19 cellular contexts compared by ENCODE assay signal in the genomic region with DNA sequence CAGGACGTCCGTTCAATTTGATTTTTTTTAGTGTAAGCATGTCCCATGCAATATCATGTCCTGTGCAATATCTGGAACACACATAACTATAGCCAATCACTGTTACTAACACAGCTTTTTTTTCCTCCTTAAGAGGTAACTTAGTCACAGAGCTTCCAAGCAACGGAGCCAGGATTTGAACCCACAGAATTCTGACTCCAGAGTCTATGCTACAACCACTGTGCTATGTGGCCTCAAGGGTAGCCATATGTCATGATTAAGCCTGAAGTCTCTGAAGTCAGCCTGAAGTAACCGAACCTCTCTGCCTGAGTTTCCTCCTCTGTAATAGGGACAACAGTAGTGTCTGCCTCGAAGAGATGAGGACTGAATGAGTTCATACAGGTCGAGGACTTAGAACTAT. TPM values are rescaled to one million over a fixed set of nuclear protein-coding genes. Genes with fewer than 3 reads are reported as not detected.
DNase-seq lines count a peak whose midpoint lies in the region; ATAC-seq and TF ChIP-seq lines count a peak whose summit lies in the region.
"Had no signal": no experiment of that assay in that cellular context is flagged by ENCODE, and none has a peak within 500 bp of the region (broad histone marks: within the 10 kb centered on the region; RNA-seq: fewer than 3 reads in every experiment).

No MANE protein-coding gene starts in this region.

- H3K27me3 Mint-ChIP-seq in endothelial cell (ENCODE audit: unreplicated experiment) (peaks cover 3% of the 10 kb centered on the region), nephron progenitor cell (ENCODE audit: low read depth, poor library complexity) (peaks cover 13% of the 10 kb centered on the region)
- peaks cover 3 to 8% of the 10 kb centered on the region in 2 donors for H3K27me3 Mint-ChIP-seq in stimulated activated naive B cell treated with anti-CD40 and anti-IgM and Interleukin-4, amounts not matched to agents 10 μg/mL and 1 μg/mL and 100 μg/mL, for 72 hours
- H3K27me3 Mint-ChIP-seq: progenitor cell of endocrine pancreas had no signal

- TF ChIP-seq CTCF in endothelial cell (IDR thresholded peaks at IDR 0.05; ENCODE audit: unreplicated experiment), result no peak
- TF ChIP-seq CTCF in nephron progenitor cell (IDR thresholded peaks at IDR 0.05), result no peak

- ATAC-seq in HG03439 (IDR thresholded peaks at IDR 0.05; ENCODE audit: unreplicated experiment) (no peak), HG03175 (IDR thresholded peaks at IDR 0.05; ENCODE audit: unreplicated experiment) (no peak)
- no peak for ATAC-seq in stimulated activated naive B cell treated with anti-CD40 and anti-IgM and Interleukin-4, amounts not matched to agents 10 μg/mL and 1 μg/mL and 100 μg/mL, for 72 hours (replicated peaks)
- ATAC-seq: activated naive CD8-positive, alpha-beta T cell treated with anti-CD3 and anti-CD28 coated beads, Interleukin-2, amount 50 U/mL, for 24 hours; activated T-cell treated with anti-CD3 and anti-CD28 coated beads, Interleukin-2, amount 50 U/mL, for 4 hours; sciatic nerve; stimulated activated effector memory CD8-positive, alpha-beta T cell treated with anti-CD3 and anti-CD28 coated beads, Interleukin-12 subunit alpha, Interleukin-12 subunit beta, amount 100 ng/mL, for 72 hours had no signal

- DNase-seq in DMS 273 (lab: John Stamatoyannopoulos, UW; ENCODE audit: unreplicated experiment) (peak; percentile 50), DMS 273 treated with DMSO at 0.1 percent for 48 hours (lab: John Stamatoyannopoulos, UW) (no peak), OCI-M1 (lab: John Stamatoyannopoulos, UW) (peak; percentile 19), endothelial cell (ENCODE audit: low spot score) (no peak), nephron progenitor cell (peak; percentile 12)
- DNase-seq in stimulated activated naive B cell treated with anti-CD40 and anti-IgM and Interleukin-4, amounts not matched to agents 10 μg/mL and 1 μg/mL and 100 μg/mL, for 72 hours, result no peak
- DNase-seq: activated CD4-positive, alpha-beta T cell treated with anti-CD3 and anti-CD28 coated beads, Interleukin-2, amount 10 ng/mL, durations not matched to agents 7 days and 5 days; activated naive CD8-positive, alpha-beta T cell treated with anti-CD3 and anti-CD28 coated beads, Interleukin-2, amount 50 U/mL, for 24 hours; activated T-cell treated with anti-CD3 and anti-CD28 coated beads, Interleukin-2, amount 50 U/mL, for 4 hours; CD4-positive, alpha-beta memory T cell; cerebellar nuclear complex; MV-4-11; NCI-H446 treated with DMSO at 0.1 percent for 48 hours; stimulated activated CD4-positive, alpha-beta T cell treated with anti-CD3 and anti-CD28 coated beads, Interleukin-4, amount 100 ng/mL, for 24 hours had no signal

- H3K9me3 Mint-ChIP-seq in endothelial cell (ENCODE audit: unreplicated experiment) (no peaks in the 10 kb centered on the region), nephron progenitor cell (no peaks in the 10 kb centered on the region)
- peaks cover under 1 to 2% of the 10 kb centered on the region in 2 donors for H3K9me3 Mint-ChIP-seq in stimulated activated naive B cell treated with anti-CD40 and anti-IgM and Interleukin-4, amounts not matched to agents 10 μg/mL and 1 μg/mL and 100 μg/mL, for 72 hours
- H3K9me3 Mint-ChIP-seq: activated CD4-positive, alpha-beta T cell treated with anti-CD3 and anti-CD28 coated beads, Interleukin-2, amount 10 ng/mL, durations not matched to agents 7 days and 5 days; activated naive CD8-positive, alpha-beta T cell treated with anti-CD3 and anti-CD28 coated beads, Interleukin-2, amount 50 U/mL, for 24 hours; CD4-positive, alpha-beta memory T cell had no signal

- peaks cover 18% of the 10 kb centered on the region for H3K4me1 Mint-ChIP-seq in endothelial cell (ENCODE audit: unreplicated experiment)
- H3K4me1 Mint-ChIP-seq in nephron progenitor cell, result peaks cover 22% of the 10 kb centered on the region
- H3K4me1 Mint-ChIP-seq in stimulated activated naive B cell treated with anti-CD40 and anti-IgM and Interleukin-4, amounts not matched to agents 10 μg/mL and 1 μg/mL and 100 μg/mL, for 72 hours, result peaks cover 0 to 2% of the 10 kb centered on the region in 2 donors
- H3K4me1 Mint-ChIP-seq: activated CD4-positive, alpha-beta T cell treated with anti-CD3 and anti-CD28 coated beads, Interleukin-2, amount 10 ng/mL, durations not matched to agents 7 days and 5 days; CD4-positive, alpha-beta memory T cell; stimulated activated effector memory CD8-positive, alpha-beta T cell treated with anti-CD3 and anti-CD28 coated beads, Interleukin-12 subunit alpha, Interleukin-12 subunit beta, amount 100 ng/mL, for 72 hours had no signal

- H3K36me3 Mint-ChIP-seq in endothelial cell (ENCODE audit: low read depth, unreplicated experiment), result peaks cover 2% of the 10 kb centered on the region
- H3K36me3 Mint-ChIP-seq in nephron progenitor cell (ENCODE audit: low read depth), result no peaks in the 10 kb centered on the region
- H3K36me3 Mint-ChIP-seq in stimulated activated naive B cell treated with anti-CD40 and anti-IgM and Interleukin-4, amounts not matched to agents 10 μg/mL and 1 μg/mL and 100 μg/mL, for 72 hours, result peaks cover 0 to 2% of the 10 kb centered on the region in 2 donors
- H3K36me3 Mint-ChIP-seq: CD4-positive, alpha-beta memory T cell; stimulated activated effector memory CD8-positive, alpha-beta T cell treated with anti-CD3 and anti-CD28 coated beads, Interleukin-12 subunit alpha, Interleukin-12 subunit beta, amount 100 ng/mL, for 72 hours had no signal

- H3K4me3 Mint-ChIP-seq in endothelial cell (ENCODE audit: unreplicated experiment) (no peak overlapping the region), nephron progenitor cell (no peak overlapping the region)
- no peak overlapping the region for H3K4me3 Mint-ChIP-seq in stimulated activated naive B cell treated with anti-CD40 and anti-IgM and Interleukin-4, amounts not matched to agents 10 μg/mL and 1 μg/mL and 100 μg/mL, for 72 hours
- H3K4me3 Mint-ChIP-seq: activated CD4-positive, alpha-beta T cell treated with anti-CD3 and anti-CD28 coated beads, Interleukin-2, amount 10 ng/mL, durations not matched to agents 7 days and 5 days; activated naive CD8-positive, alpha-beta T cell treated with anti-CD3 and anti-CD28 coated beads, Interleukin-2, amount 50 U/mL, for 24 hours; activated T-cell treated with anti-CD3 and anti-CD28 coated beads, Interleukin-2, amount 50 U/mL, for 4 hours; CD4-positive, alpha-beta memory T cell; stimulated activated effector memory CD8-positive, alpha-beta T cell treated with anti-CD3 and anti-CD28 coated beads, Interleukin-12 subunit alpha, Interleukin-12 subunit beta, amount 100 ng/mL, for 72 hours had no signal

- peak overlapping the region; percentile 82 for H3K27ac Mint-ChIP-seq in endothelial cell (ENCODE audit: unreplicated experiment)
- no peak overlapping the region for H3K27ac Mint-ChIP-seq in nephron progenitor cell
- H3K27ac Mint-ChIP-seq in stimulated activated naive B cell treated with anti-CD40 and anti-IgM and Interleukin-4, amounts not matched to agents 10 μg/mL and 1 μg/mL and 100 μg/mL, for 72 hours, result no peak overlapping the region
- H3K27ac Mint-ChIP-seq: activated CD4-positive, alpha-beta T cell treated with anti-CD3 and anti-CD28 coated beads, Interleukin-2, amount 10 ng/mL, durations not matched to agents 7 days and 5 days; activated naive CD8-positive, alpha-beta T cell treated with anti-CD3 and anti-CD28 coated beads, Interleukin-2, amount 50 U/mL, for 24 hours; CD4-positive, alpha-beta memory T cell; progenitor cell of endocrine pancreas; stimulated activated effector memory CD8-positive, alpha-beta T cell treated with anti-CD3 and anti-CD28 coated beads, Interleukin-12 subunit alpha, Interleukin-12 subunit beta, amount 100 ng/mL, for 72 hours had no signal

RNA-seq across cellular contexts. Expression of a gene that starts 42.2 kb away (rescaled TPM):
- 49.3 TPM for total RNA-seq in endothelial cell (ENCODE audit: unreplicated experiment)

Comparison
In these comparisons a context has a peak if more than half of its experiments do, and no peak if none do; other contexts are left out.
1. DNase-seq: peak in DMS 273 (single experiment), OCI-M1 (single experiment) and nephron progenitor cell (single experiment); none in DMS 273 treated with DMSO at 0.1 percent for 48 hours (single experiment), endothelial cell (single experiment) and stimulated activated naive B cell treated with anti-CD40 and anti-IgM and Interleukin-4, amounts not matched to agents 10 μg/mL and 1 μg/mL and 100 μg/mL, for 72 hours (single experiment).